20 cellular contexts compared by ENCODE assay signal in genomic region chr11:133719532-133720235, GRCh38.
A peak's percentile ranks its signal among the peaks of the same experiment; 100 is the strongest.
DNase-seq lines count a peak whose midpoint lies in the region; ATAC-seq and TF ChIP-seq lines count a peak whose summit lies in the region.
"Had no signal": no experiment of that assay in that cellular context is flagged by ENCODE, and none has a peak within 500 bp of the region (broad histone marks: within the 10 kb centered on the region; RNA-seq: fewer than 3 reads in every experiment).

No MANE protein-coding gene starts in this region.

- peak; percentile 26 for DNase-seq in ELF-1 (ENCODE audit: low read depth, low spot score)
- no peak for DNase-seq in glutamatergic neuron
- no peak for DNase-seq in neuronal stem cell (ENCODE audit: low spot score)
- no peak for DNase-seq in HUDEP-2 (lab: John Stamatoyannopoulos, UW; ENCODE audit: unreplicated experiment in 76 of 76)
- no peak for DNase-seq in activated CD4-positive, alpha-beta T cell treated with anti-CD3 and anti-CD28 coated beads for 36 hours
- no peak for DNase-seq in NCI-H1694 (lab: John Stamatoyannopoulos, UW)
- DNase-seq: Caco-2; CD4-positive, CD25-positive, alpha-beta regulatory T cell; CD8-positive, alpha-beta T cell; DMS153; DND-41; GDM1; GM23248; H7; HCEC 1CT had no signal

- H3K9me3 ChIP-seq in neuronal stem cell (replicated peaks in 1 of 2; ENCODE audit: control insufficient read depth in 2 of 2, insufficient read depth in 1 of 2, low read depth in 1 of 2, low read length in 2 of 2), result no peaks in the 10 kb centered on the region
- H3K9me3 ChIP-seq: BLaER1, Caco-2 had no signal

- H3K9me3 Mint-ChIP-seq in glutamatergic neuron (ENCODE audit: unreplicated experiment), result peaks cover 6% of the 10 kb centered on the region
- no peaks in the 10 kb centered on the region for H3K9me3 Mint-ChIP-seq in activated CD4-positive, alpha-beta T cell treated with anti-CD3 and anti-CD28 coated beads for 36 hours (ENCODE audit: low read depth)
- H3K9me3 Mint-ChIP-seq: CD8-positive, alpha-beta T cell had no signal

- no peak overlapping the region for H2BK5ac ChIP-seq in neuronal stem cell (ENCODE audit: low read length)

- H3K9ac ChIP-seq in neuronal stem cell (ENCODE audit: low read depth, low read length, poor library complexity), result no peak overlapping the region
- H3K9ac ChIP-seq: BLaER1, GM23248 had no signal

- H3K79me1 ChIP-seq in neuronal stem cell (ENCODE audit: low read depth, low read length), result no peaks in the 10 kb centered on the region

- peaks cover 0 to 17% (median 0%) of the 10 kb centered on the region in 3 experiments for H3K27me3 ChIP-seq in neuronal stem cell (ENCODE audit: control insufficient read depth in 3 of 3, insufficient read depth in 3 of 3, low read depth in 1 of 3, low read length in 3 of 3)
- H3K27me3 ChIP-seq: BLaER1 had no signal

- peaks cover 0 to 2% of the 10 kb centered on the region in 2 donors for H3K4me1 ChIP-seq in neuronal stem cell (ENCODE audit: control insufficient read depth in 2 of 2, insufficient read depth in 1 of 2, low read depth in 1 of 2, low read length in 2 of 2)
- H3K4me1 ChIP-seq: Caco-2 had no signal

- H2BK15ac ChIP-seq in neuronal stem cell (ENCODE audit: low read length), result no peak overlapping the region

- no peak overlapping the region for H3K14ac ChIP-seq in neuronal stem cell (ENCODE audit: low read length)

- peaks cover 2% of the 10 kb centered on the region for H3K27me3 Mint-ChIP-seq in glutamatergic neuron (ENCODE audit: unreplicated experiment)
- peaks cover 2% of the 10 kb centered on the region for H3K27me3 Mint-ChIP-seq in activated CD4-positive, alpha-beta T cell treated with anti-CD3 and anti-CD28 coated beads for 36 hours
- H3K27me3 Mint-ChIP-seq: B cell; CD4-positive, CD25-positive, alpha-beta regulatory T cell had no signal

- no peak overlapping the region for H2BK120ac ChIP-seq in neuronal stem cell (ENCODE audit: low read depth, low read length)

- H2AFZ ChIP-seq in neuronal stem cell (ENCODE audit: low read length), result no peak overlapping the region
- H2AFZ ChIP-seq: GM23248 had no signal

- no peak overlapping the region for H3K27ac Mint-ChIP-seq in glutamatergic neuron (ENCODE audit: unreplicated experiment)
- H3K27ac Mint-ChIP-seq in activated CD4-positive, alpha-beta T cell treated with anti-CD3 and anti-CD28 coated beads for 36 hours, result no peak overlapping the region
- H3K27ac Mint-ChIP-seq: B cell; CD4-positive, CD25-positive, alpha-beta regulatory T cell; CD8-positive, alpha-beta T cell had no signal

- WGBS in neuronal stem cell (ENCODE audit: extremely low coverage in 2 of 2, insufficient read length in 2 of 2, insufficient replicate concordance in 1 of 2), 2 donors, result no CpG with 5 or more reads among the region's 17 CpGs

- H3K36me3 ChIP-seq in neuronal stem cell (replicated peaks in 1 of 2; ENCODE audit: control insufficient read depth in 2 of 2, insufficient read depth in 2 of 2, low read length in 2 of 2), result no peaks in the 10 kb centered on the region
- H3K36me3 ChIP-seq: BLaER1 had no signal

- H3K36me3 Mint-ChIP-seq in glutamatergic neuron (ENCODE audit: unreplicated experiment), result no peaks in the 10 kb centered on the region
- no peaks in the 10 kb centered on the region for H3K36me3 Mint-ChIP-seq in activated CD4-positive, alpha-beta T cell treated with anti-CD3 and anti-CD28 coated beads for 36 hours (ENCODE audit: low read depth)
- H3K36me3 Mint-ChIP-seq: CD4-positive, CD25-positive, alpha-beta regulatory T cell; CD8-positive, alpha-beta T cell had no signal

- no peak overlapping the region for H3K27ac ChIP-seq in neuronal stem cell (replicated peaks; ENCODE audit: low read length)
- H3K27ac ChIP-seq: 22Rv1, BLaER1, C4-2B, GM23248 had no signal

- no peak for TF ChIP-seq CTCF in glutamatergic neuron (IDR thresholded peaks at IDR 0.05; ENCODE audit: partially characterized antibody, unreplicated experiment)

- peaks cover 14% of the 10 kb centered on the region for H3K4me1 Mint-ChIP-seq in glutamatergic neuron (ENCODE audit: low read depth, unreplicated experiment)
- no peaks in the 10 kb centered on the region for H3K4me1 Mint-ChIP-seq in activated CD4-positive, alpha-beta T cell treated with anti-CD3 and anti-CD28 coated beads for 36 hours
- H3K4me1 Mint-ChIP-seq: B cell; CD4-positive, CD25-positive, alpha-beta regulatory T cell had no signal

- ATAC-seq in activated CD4-positive, alpha-beta T cell treated with anti-CD3 and anti-CD28 coated beads for 36 hours, result no peak
- ATAC-seq: CD8-positive, alpha-beta T cell; GM12878 had no signal

- no peak overlapping the region for H3K4ac ChIP-seq in neuronal stem cell (ENCODE audit: low read length)

- H3K4me3 ChIP-seq in neuronal stem cell (ENCODE audit: low read length in 2 of 2), result no peak overlapping the region
- H3K4me3 ChIP-seq: BLaER1, GM12878, GM23248 had no signal

- CTCF ChIA-PET in activated CD4-positive, alpha-beta T cell treated with anti-CD3 and anti-CD28 coated beads for 36 hours (lab: Charles Lee), result no interaction called here

- no peak overlapping the region for H4K91ac ChIP-seq in neuronal stem cell (ENCODE audit: low read depth, low read length, poor library complexity)

- no peak overlapping the region for H3K4me2 ChIP-seq in neuronal stem cell (ENCODE audit: insufficient read depth, low read length, poor library complexity, severe bottlenecking)
- H3K4me2 ChIP-seq: BLaER1 had no signal

- H3K18ac ChIP-seq in neuronal stem cell (ENCODE audit: low read length), result peak overlapping the region; percentile 32

- no peak overlapping the region for H2AK5ac ChIP-seq in neuronal stem cell (ENCODE audit: low read depth, low read length)

- H3K4me3 Mint-ChIP-seq in glutamatergic neuron (ENCODE audit: unreplicated experiment), result peak overlapping the region; percentile 28
- no peak overlapping the region for H3K4me3 Mint-ChIP-seq in activated CD4-positive, alpha-beta T cell treated with anti-CD3 and anti-CD28 coated beads for 36 hours
- H3K4me3 Mint-ChIP-seq: B cell; CD4-positive, CD25-positive, alpha-beta regulatory T cell; CD8-positive, alpha-beta T cell had no signal

- POLR2A ChIA-PET in activated CD4-positive, alpha-beta T cell treated with anti-CD3 and anti-CD28 coated beads for 36 hours (lab: Charles Lee), result no interaction called here

- intact Hi-C loops in activated CD4-positive, alpha-beta T cell treated with anti-CD3 and anti-CD28 coated beads for 36 hours (cut with DNase I, micrococcal nuclease), result no loop called here

- no peak overlapping the region for H3K23ac ChIP-seq in neuronal stem cell (ENCODE audit: low read depth, low read length, poor library complexity)

- H2BK12ac ChIP-seq in neuronal stem cell (ENCODE audit: low read length), result no peak overlapping the region

- H4K8ac ChIP-seq in neuronal stem cell (ENCODE audit: low read depth, low read length), result no peak overlapping the region
